ENCODE assay signal across 8 cellular contexts in genomic region chr17:50361561-50362480, GRCh38. TPM values are rescaled to one million over a fixed set of nuclear protein-coding genes. Genes with fewer than 3 reads are reported as not detected.
A peak's percentile ranks its signal among the peaks of the same experiment; 100 is the strongest.
DNase-seq lines count a peak whose midpoint lies in the region; ATAC-seq, FAIRE-seq and TF ChIP-seq lines count a peak whose summit lies in the region.

No MANE protein-coding gene starts in this region.

- no peaks in the 10 kb centered on the region for H3K79me2 ChIP-seq in osteoblast (ENCODE audit: insufficient read depth, low read length)

- DNase-seq in GM06990 (ENCODE audit: extremely low read depth, insufficient read length) (no peak), HT-29 (ENCODE audit: low spot score) (peak; percentile 73), RCC 7860 (ENCODE audit: low spot score) (peak; percentile 39), frontal cortex (ENCODE audit: low spot score in 2 of 2) (peak; percentile 63 to 76), osteoblast (ENCODE audit: insufficient read length, low spot score, missing footprints) (peak; percentile 97), ureter (ENCODE audit: low spot score) (peak; percentile 69)
- peak; percentile 37 for DNase-seq in activated T-helper 9 cell treated with anti-CD3 and anti-CD28 coated beads, Interleukin-2, amount 50 U/mL, for 16 hours (ENCODE audit: low read depth)

- peak; percentile 84 for TF ChIP-seq CTCF in GM06990 (IDR thresholded peaks at IDR 0.05; ENCODE audit: insufficient read depth, low read length, poor library complexity, severe bottlenecking)
- TF ChIP-seq CTCF in osteoblast (IDR thresholded peaks at IDR 0.05; ENCODE audit: extremely low read depth, low read depth, low read length), result peak; percentile 91

- H3K27ac ChIP-seq in osteoblast (ENCODE audit: low read depth, low read length), result no peak overlapping the region

- no peak overlapping the region for H3K4me3 ChIP-seq in GM06990 (replicated peaks; ENCODE audit: low read depth, low read length)
- no peak overlapping the region for H3K4me3 ChIP-seq in osteoblast (ENCODE audit: insufficient read depth, low read length)

- peak overlapping the region; percentile 50 for H3K4me2 ChIP-seq in osteoblast (ENCODE audit: insufficient read depth, low read length)

- FAIRE-seq in RCC 7860 (lab: Jason Lieb, UNC) (no peak), frontal cortex (lab: Jason Lieb, UNC) (no peak)

- no peaks in the 10 kb centered on the region for H3K9me3 ChIP-seq in osteoblast (ENCODE audit: low read depth, low read length)

- H4K20me1 ChIP-seq in osteoblast (ENCODE audit: insufficient read depth, low read length), result peaks cover 25% of the 10 kb centered on the region

- peaks cover 16% of the 10 kb centered on the region for H3K36me3 ChIP-seq in GM06990 (ENCODE audit: control insufficient read depth, insufficient read depth, low read length)
- peaks cover 46% of the 10 kb centered on the region for H3K36me3 ChIP-seq in osteoblast (ENCODE audit: insufficient read depth, low read length)

- ATAC-seq in HG03196 (IDR thresholded peaks at IDR 0.05; ENCODE audit: unreplicated experiment), result no peak

- no peaks in the 10 kb centered on the region for H3K27me3 ChIP-seq in GM06990 (replicated peaks; ENCODE audit: control insufficient read depth, insufficient read depth, low read length)
- no peaks in the 10 kb centered on the region for H3K27me3 ChIP-seq in osteoblast (ENCODE audit: insufficient read depth, low read length)

- peaks cover 13% of the 10 kb centered on the region for H3K4me1 ChIP-seq in osteoblast (ENCODE audit: insufficient read depth, low read length)

- no peak overlapping the region for H2AFZ ChIP-seq in osteoblast (ENCODE audit: low read length)

RNA-seq across cellular contexts. Expression of gene MRPL27, which starts 11.2 kb away (rescaled TPM):
- 71.2 and 120 TPM in 2 replicates for total RNA-seq in HT-29 (2014; rRNA removed; shearing (Covaris generic))
- 38.7 TPM for total RNA-seq in frontal cortex
- total RNA-seq in osteoblast, result 54.2 and 55.7 TPM in 2 replicates
- 55.0 TPM for total RNA-seq in ureter

RNA-seq across cellular contexts. Expression of gene EME1, which starts 11.2 kb away (rescaled TPM):
- 7.5 and 11.8 TPM in 2 replicates for total RNA-seq in HT-29 (2014; rRNA removed; shearing (Covaris generic))
- total RNA-seq in frontal cortex (1.2 TPM), osteoblast (0.59 and 0.72 TPM in 2 replicates), ureter (0.94 TPM)

RNA-seq across cellular contexts. Expression of gene XYLT2, which starts 15.9 kb away (rescaled TPM):
- total RNA-seq in HT-29 (2014; rRNA removed; shearing (Covaris generic)), result 34.6 and 40.0 TPM in 2 replicates
- 9.0 TPM for total RNA-seq in frontal cortex
- total RNA-seq in osteoblast, result 40.5 and 46.6 TPM in 2 replicates
- 31.2 TPM for total RNA-seq in ureter

RNA-seq across cellular contexts. Expression of gene LRRC59, which starts 35.5 kb away (rescaled TPM):
- total RNA-seq in HT-29 (2014; rRNA removed; shearing (Covaris generic)), result 137 and 155 TPM in 2 replicates
- total RNA-seq in frontal cortex (38.7 TPM), osteoblast (121 and 125 TPM in 2 replicates), ureter (73.5 TPM)
